In the genomic region with DNA sequence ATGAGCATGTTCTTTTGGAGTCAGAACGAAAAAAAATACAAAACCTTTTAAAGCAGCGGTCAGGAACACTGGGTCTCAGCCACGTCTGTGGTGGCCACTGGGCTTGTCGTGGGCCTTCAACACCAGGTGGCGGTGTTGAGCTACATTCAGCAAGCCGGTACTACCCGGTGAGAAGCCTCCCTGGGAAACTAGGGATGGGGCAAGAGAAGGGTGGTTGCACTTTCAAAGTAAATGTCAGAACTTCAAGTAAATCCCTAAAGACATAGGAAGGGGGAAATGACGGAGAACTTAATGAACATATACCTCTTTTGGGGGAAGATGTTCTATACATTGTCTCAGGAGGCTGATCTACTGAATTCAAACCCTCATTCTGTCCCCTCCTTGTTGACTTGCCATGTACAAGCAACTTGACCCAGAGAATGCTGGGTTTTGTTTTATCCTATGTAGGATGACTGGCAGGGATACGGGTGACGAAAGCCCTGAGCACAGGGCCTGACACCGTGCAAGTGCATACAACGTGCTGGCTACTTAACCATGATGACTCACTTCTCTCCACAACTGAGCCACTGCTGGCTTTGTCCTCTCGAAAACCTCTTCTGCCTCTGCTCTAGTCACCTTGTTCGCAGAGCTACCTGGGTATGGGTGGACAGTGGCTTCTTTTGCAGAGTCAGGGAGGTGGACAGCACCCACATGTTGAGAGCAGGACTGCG, we compare ENCODE assay signal across 8 cellular contexts. TPM values are rescaled to one million over a fixed set of nuclear protein-coding genes. Genes with fewer than 3 reads are reported as not detected.
A peak's percentile ranks its signal among the peaks of the same experiment; 100 is the strongest.
DNase-seq lines count a peak whose midpoint lies in the region; ATAC-seq and TF ChIP-seq lines count a peak whose summit lies in the region.

No MANE protein-coding gene starts in this region.

- H3K27ac ChIP-seq in coronary artery (no peak overlapping the region), right lobe of liver (no peak overlapping the region)

- WGBS in right lobe of liver (ENCODE audit: insufficient coverage, low coverage, low lambda C conversion rate, missing lambda C conversion rate), result 18% methylated on average over 15 of the region's 15 CpGs

- peaks cover 0 to 8% (median 0%) of the 10 kb centered on the region in 4 donors for H3K4me1 ChIP-seq in right lobe of liver

- H3K4me3 ChIP-seq in coronary artery, result no peak overlapping the region
- no peak overlapping the region for H3K4me3 ChIP-seq in right lobe of liver

- intact Hi-C loops in right lobe of liver (cut with DNase I), result no loop called here

- peak; percentile 73 for ATAC-seq in HG03064 (IDR thresholded peaks at IDR 0.05; ENCODE audit: low read depth, unreplicated experiment)
- ATAC-seq in right lobe of liver, result peak; percentile 89 to 95 (median 91)

- H3K36me3 ChIP-seq in right lobe of liver, result no peaks in the 10 kb centered on the region

- H3K27me3 ChIP-seq in right lobe of liver, result no peaks in the 10 kb centered on the region

- peak; percentile 6 for DNase-seq in NK-92 treated with Interleukin-12 subunit alpha and Interleukin-12 subunit beta, amount 100 ng/mL, for 24 hours (lab: John Stamatoyannopoulos, UW)
- no peak for DNase-seq in NK-92 (lab: John Stamatoyannopoulos, UW; ENCODE audit: unreplicated experiment)
- DNase-seq in NCI-H460 (ENCODE audit: extremely low read depth, low read depth), result peak; percentile 67
- DNase-seq in activated CD4-positive, alpha-beta T cell treated with anti-CD3 and anti-CD28 coated beads for 4 hours, result peak; percentile 59 to 68
- DNase-seq in coronary artery (ENCODE audit: low spot score), result no peak
- peak; percentile 82 to 84 (median 83) for DNase-seq in right lobe of liver
- DNase-seq in stimulated activated CD4-positive, alpha-beta T cell treated with anti-CD3 and anti-CD28 coated beads, TNF-alpha, amount 100 ng/mL, for 1 hour (ENCODE audit: low read depth in 3 of 3, low spot score in 1 of 3), result peak; percentile 12 to 47 (median 19)

- no peaks in the 10 kb centered on the region for H3K9me3 ChIP-seq in right lobe of liver

- TF ChIP-seq POLR2A in right lobe of liver (IDR thresholded peaks at IDR 0.05), result no peak

- TF ChIP-seq CTCF in coronary artery (IDR thresholded peaks at IDR 0.05), result peak; percentile 83
- peak; percentile 81 to 93 (median 92) for TF ChIP-seq CTCF in right lobe of liver (IDR thresholded peaks at IDR 0.05)

RNA-seq across cellular contexts. Expression of a gene that starts 49.0 kb away (rescaled TPM):
- 3.9 and 4.0 TPM in 2 replicates for total RNA-seq in NCI-H460 (2014; rRNA removed; shearing (Covaris generic))
- polyA plus RNA-seq in NCI-H460 (2014; cell fraction: nucleus; rRNA removed), result 0.21 and 3.6 TPM in 2 replicates
- total RNA-seq in right lobe of liver, result 10 to 100 TPM in 2 of 6 experiments, 1 to 10 TPM in 4; 2.4 to 22.4 (median 7.2) TPM

Comparison
In these comparisons a context has a peak if more than half of its experiments do, and no peak if none do; other contexts are left out.
1. DNase-seq: peak in NK-92 treated with Interleukin-12 subunit alpha and Interleukin-12 subunit beta, amount 100 ng/mL, for 24 hours (single experiment), NCI-H460 (single experiment), activated CD4-positive, alpha-beta T cell treated with anti-CD3 and anti-CD28 coated beads for 4 hours (2 of 2), right lobe of liver (3 of 3) and stimulated activated CD4-positive, alpha-beta T cell treated with anti-CD3 and anti-CD28 coated beads, TNF-alpha, amount 100 ng/mL, for 1 hour (3 of 3); none in NK-92 (single experiment) and coronary artery (single experiment).